Comparison of ENCODE assay signal across 20 cellular contexts in genomic region chr9:17929506-17929905, GRCh38.
"Had no signal": no experiment of that assay in that cellular context is flagged by ENCODE, and none has a peak within 500 bp of the region (broad histone marks: within the 10 kb centered on the region; RNA-seq: fewer than 3 reads in every experiment).

No MANE protein-coding gene starts in this region.

- H3K27ac Mint-ChIP-seq: effector memory CD8-positive, alpha-beta T cell; memory B cell; natural killer cell; stimulated activated memory B cell treated with anti-CD40 and anti-IgM and Interleukin-4, amounts not matched to agents 10 μg/mL and 1 μg/mL and 100 μg/mL, for 72 hours had no signal

- DNase-seq: cortex of kidney; effector memory CD8-positive, alpha-beta T cell; head of caudate nucleus; natural killer cell; occipital lobe; ovary; posterior cingulate gyrus; psoas muscle; right cardiac atrium; sigmoid colon; stimulated activated CD4-positive, alpha-beta T cell treated with anti-CD3 and anti-CD28 coated beads, Interleukin-2, amount 100 ng/mL, for 24 hours; stimulated activated CD4-positive, alpha-beta T cell treated with anti-CD3 and anti-CD28 coated beads, Interleukin-4, amount 100 ng/mL, for 24 hours; stimulated activated naive CD8-positive, alpha-beta T cell treated with anti-CD3 and anti-CD28 coated beads, Interleukin-15, Interleukin-2, amounts not matched to agents 100 U/mL and 50 U/mL, for 24 hours; substantia nigra; testis; tibial artery; upper lobe of right lung; uterus had no signal

- H3K27me3 Mint-ChIP-seq: effector memory CD8-positive, alpha-beta T cell; memory B cell; stimulated activated memory B cell treated with anti-CD40 and anti-IgM and Interleukin-4, amounts not matched to agents 10 μg/mL and 1 μg/mL and 100 μg/mL, for 72 hours had no signal

- H3K4me1 Mint-ChIP-seq: memory B cell; natural killer cell; stimulated activated memory B cell treated with anti-CD40 and anti-IgM and Interleukin-4, amounts not matched to agents 10 μg/mL and 1 μg/mL and 100 μg/mL, for 72 hours had no signal

- H3K36me3 Mint-ChIP-seq: natural killer cell; stimulated activated memory B cell treated with anti-CD40 and anti-IgM and Interleukin-4, amounts not matched to agents 10 μg/mL and 1 μg/mL and 100 μg/mL, for 72 hours had no signal

- ATAC-seq: effector memory CD8-positive, alpha-beta T cell; natural killer cell; psoas muscle; right cardiac atrium; stimulated activated memory B cell treated with anti-CD40 and anti-IgM and Interleukin-4, amounts not matched to agents 10 μg/mL and 1 μg/mL and 100 μg/mL, for 72 hours; stimulated activated naive CD8-positive, alpha-beta T cell treated with anti-CD3 and anti-CD28 coated beads, Interleukin-15, Interleukin-2, amounts not matched to agents 100 U/mL and 50 U/mL, for 24 hours; upper lobe of right lung had no signal

- H3K4me3 Mint-ChIP-seq: effector memory CD8-positive, alpha-beta T cell; memory B cell; natural killer cell; stimulated activated memory B cell treated with anti-CD40 and anti-IgM and Interleukin-4, amounts not matched to agents 10 μg/mL and 1 μg/mL and 100 μg/mL, for 72 hours had no signal
